Comparison of ENCODE assay signal across 1 cellular context in genomic region chr5:43040287-43041098, GRCh38.
A peak's percentile ranks its signal among the peaks of the same experiment; 100 is the strongest.
TF ChIP-seq lines count a peak whose summit lies in the region.

TSS of gene ANXA2R (minus strand) at chr5:43040319. CDS start at chr5:43040046, 273 bp downstream.

TF ChIP-seq in HEK293, 187 proteins besides CTCF, POLR2A, EP300 and RAD21 (continued from another document and continues in another):
- TF ChIP-seq ZNF704 (tag by site-specific recombination; IDR thresholded peaks at IDR 0.05) (no peak), ZNF423 (tag by site-specific recombination; IDR thresholded peaks at IDR 0.05) (0 out of 2 replicates have a peak, but pooled peaks have one; percentile 29), ZNF639 (tag by site-specific recombination; IDR thresholded peaks at IDR 0.05) (0 out of 2 replicates have a peak, but pooled peaks have one; percentile 27), ZNF24 (tag by site-specific recombination; IDR thresholded peaks at IDR 0.05) (peak; percentile 61; the same call in 1 of the 2 replicates), ZBTB8A (tag by site-specific recombination; IDR thresholded peaks at IDR 0.05) (peak; percentile 75), ZNF239 (tag by site-specific recombination; IDR thresholded peaks at IDR 0.05) (no peak), SP3 (tag by site-specific recombination; IDR thresholded peaks at IDR 0.05) (0 out of 2 replicates have a peak, but pooled peaks have one; percentile 6), ZNF391 (tag by site-specific recombination; IDR thresholded peaks at IDR 0.05; ENCODE audit: borderline replicate concordance, low read depth) (no peak), SETDB1 (IDR thresholded peaks at IDR 0.05; ENCODE audit: insufficient read length, low read length) (peak; percentile 75), TSHZ1 (tag by site-specific recombination; IDR thresholded peaks at IDR 0.05; ENCODE audit: borderline replicate concordance) (peak; percentile 5; the same call in 1 of the 2 replicates), ZNF174 (tag by site-specific recombination; IDR thresholded peaks at IDR 0.05) (no peak), ZNF670 (tag by site-specific recombination; IDR thresholded peaks at IDR 0.05; ENCODE audit: low read depth) (no peak), ZFP41 (tag by site-specific recombination; IDR thresholded peaks at IDR 0.05; ENCODE audit: borderline replicate concordance) (no peak), ZBTB49 (tag by site-specific recombination; IDR thresholded peaks at IDR 0.05; ENCODE audit: low read depth) (no peak), ZNF529 (tag by site-specific recombination; IDR thresholded peaks at IDR 0.05; ENCODE audit: insufficient replicate concordance) (no peak), ZNF514 (tag by site-specific recombination; IDR thresholded peaks at IDR 0.05) (no peak), PRDM10 (tag by site-specific recombination; IDR thresholded peaks at IDR 0.05) (peak; percentile 78), ZXDB (tag by site-specific recombination; IDR thresholded peaks at IDR 0.05) (peak; percentile 32), ZNF157 (tag by site-specific recombination; IDR thresholded peaks at IDR 0.05) (no peak), ZNF768 (tag by site-specific recombination; IDR thresholded peaks at IDR 0.05) (no peak), PRDM6 (tag by site-specific recombination; IDR thresholded peaks at IDR 0.05) (peak; percentile 34; the same call in 1 of the 2 replicates), ZSCAN18 (tag by site-specific recombination; IDR thresholded peaks at IDR 0.05) (no peak), ZFP69B (tag by site-specific recombination; IDR thresholded peaks at IDR 0.05) (no peak), INSM2 (tag by site-specific recombination; IDR thresholded peaks at IDR 0.05) (peak; percentile 45; the same call in 1 of the 2 replicates), ZNF169 (tag by site-specific recombination; IDR thresholded peaks at IDR 0.05) (no peak), ZNF426 (tag by site-specific recombination; IDR thresholded peaks at IDR 0.05) (no peak), GLIS2 (tag by site-specific recombination; IDR thresholded peaks at IDR 0.05) (no peak), ZNF10 (tag by site-specific recombination; IDR thresholded peaks at IDR 0.05) (peak; percentile 56), ZSCAN30 (tag by site-specific recombination; IDR thresholded peaks at IDR 0.05) (peak; percentile 94), ZBTB21 (tag by site-specific recombination; IDR thresholded peaks at IDR 0.05) (no peak), ZNF202 (tag by site-specific recombination; IDR thresholded peaks at IDR 0.05; ENCODE audit: borderline replicate concordance) (no peak), ZNF16 (tag by site-specific recombination; IDR thresholded peaks at IDR 0.05; ENCODE audit: low read depth) (no peak), ZBTB48 (tag by site-specific recombination; IDR thresholded peaks at IDR 0.05) (peak; percentile 85), ZBTB1 (tag by site-specific recombination; IDR thresholded peaks at IDR 0.05) (no peak), ZNF132 (tag by site-specific recombination; IDR thresholded peaks at IDR 0.05; ENCODE audit: borderline replicate concordance) (no peak), GLI2 (tag by site-specific recombination; IDR thresholded peaks at IDR 0.05; ENCODE audit: borderline replicate concordance, low read depth) (no peak), IKZF3 (tag by site-specific recombination; IDR thresholded peaks at IDR 0.05) (no peak), ZNF221 (tag by site-specific recombination; IDR thresholded peaks at IDR 0.05; ENCODE audit: borderline replicate concordance) (no peak), KLF16 (tag by site-specific recombination; IDR thresholded peaks at IDR 0.05) (no peak; the same call in 1 of the 2 replicates), ZNF48 (tag by site-specific recombination; IDR thresholded peaks at IDR 0.05) (no peak), ZNF580 (tag by site-specific recombination; IDR thresholded peaks at IDR 0.05) (peak; percentile 82; the same call in 1 of the 2 replicates), SCRT2 (tag by site-specific recombination; IDR thresholded peaks at IDR 0.05) (peak; percentile 69; the same call in 1 of the 2 replicates), ZNF2 (tag by site-specific recombination; IDR thresholded peaks at IDR 0.05) (peak; percentile 62; the same call in 1 of the 2 replicates), OVOL3 (tag by site-specific recombination; IDR thresholded peaks at IDR 0.05) (no peak), ZNF837 (tag by site-specific recombination; IDR thresholded peaks at IDR 0.05) (peak; percentile 7; the same call in 1 of the 2 replicates), ZBTB20 (tag by site-specific recombination; IDR thresholded peaks at IDR 0.05) (peak; percentile 67)
